ENCODE assay signal across 10 cellular contexts in the genomic region with DNA sequence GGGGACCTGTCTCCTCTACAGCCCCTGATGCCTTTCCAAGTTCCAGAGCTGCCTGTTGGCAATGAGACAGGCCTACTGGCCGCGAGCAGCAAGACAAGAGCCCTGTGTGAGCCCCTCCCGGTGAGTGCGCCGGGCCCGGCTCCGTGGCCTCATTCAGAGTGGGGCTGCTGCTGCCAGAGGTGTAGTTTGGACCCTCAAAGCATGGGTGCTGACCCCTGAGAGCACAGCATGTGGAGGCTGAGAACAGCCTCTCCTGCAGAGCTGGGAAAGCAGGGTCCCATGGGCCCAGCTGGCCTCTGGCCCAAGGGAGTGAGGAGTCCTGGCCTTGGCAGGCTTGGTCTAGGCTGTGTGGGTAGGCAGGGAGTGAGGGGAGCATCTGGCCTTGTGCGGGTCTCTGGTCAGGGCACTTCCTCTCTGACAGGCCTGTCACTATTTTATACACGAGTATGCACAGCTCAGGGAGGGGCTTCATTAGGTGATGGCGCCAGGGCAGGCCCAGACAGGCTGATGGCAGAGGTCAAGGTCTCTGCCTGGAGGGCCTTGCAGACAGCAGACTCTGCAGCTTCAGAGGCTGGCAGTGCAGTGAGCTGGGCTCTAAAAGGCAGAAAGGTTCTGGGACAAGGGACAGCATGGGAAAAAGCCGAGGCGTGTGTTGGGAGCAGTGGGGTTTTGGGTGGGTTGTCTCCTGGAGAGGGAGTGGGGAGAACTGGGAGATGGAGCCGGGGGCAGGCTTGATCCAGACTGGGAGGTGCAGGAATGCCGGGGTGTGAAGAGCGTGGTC. TPM values are rescaled to one million over a fixed set of nuclear protein-coding genes. Genes with fewer than 3 reads are reported as not detected.
DNase-seq lines count a peak whose midpoint lies in the region; ATAC-seq, FAIRE-seq and TF ChIP-seq lines count a peak whose summit lies in the region.
"Had no signal": no experiment of that assay in that cellular context is flagged by ENCODE, and none has a peak within 500 bp of the region (broad histone marks: within the 10 kb centered on the region; RNA-seq: fewer than 3 reads in every experiment).

No MANE protein-coding gene starts in this region.

- TF ChIP-seq POLR2A in GM12891 (IDR thresholded peaks at IDR 0.05; ENCODE audit: low read depth, low read length) = no peak

- H3K9me3 ChIP-seq in CD4-positive, alpha-beta T cell (ENCODE audit: control insufficient read depth, low read length) = no peaks in the 10 kb centered on the region

- no peak for TF ChIP-seq CTCF in CD4-positive, alpha-beta T cell (IDR thresholded peaks at IDR 0.05)
- TF ChIP-seq CTCF in glutamatergic neuron (IDR thresholded peaks at IDR 0.05; ENCODE audit: partially characterized antibody, unreplicated experiment) = no peak

- DNase-seq in CD4-positive, alpha-beta T cell = peak in 1 of 10 experiments; percentile 29
- peak; percentile 5 for DNase-seq in HuH-7.5 (ENCODE audit: low spot score)
- DNase-seq in activated naive CD8-positive, alpha-beta T cell treated with anti-CD3 and anti-CD28 coated beads, Interleukin-2, amount 10 ng/mL, durations not matched to agents 7 days and 5 days = no peak
- DNase-seq in naive B cell = no peak
- no peak for DNase-seq in glomerular visceral epithelial cell (ENCODE audit: extremely low spot score)
- DNase-seq in left lobe of liver (ENCODE audit: low spot score) = no peak
- no peak for DNase-seq in GM12891 (ENCODE audit: insufficient read length, low spot score)
- no peak for DNase-seq in glutamatergic neuron
- DNase-seq: NCI-H1930 had no signal

- intact Hi-C loops in CD4-positive, alpha-beta T cell (cut with DNase I, micrococcal nuclease) = loop anchor here in 1 of 2 experiments (10.0 kb wide), 1 partner anchor 45 kb away; a partner anchor contains a TSS

- ATAC-seq in CD4-positive, alpha-beta T cell (ENCODE audit: poor library complexity) = no peak
- no peak for ATAC-seq in activated naive CD8-positive, alpha-beta T cell treated with anti-CD3 and anti-CD28 coated beads, Interleukin-2, amount 10 ng/mL, durations not matched to agents 7 days and 5 days (ENCODE audit: low read depth)
- ATAC-seq in naive B cell (ENCODE audit: low read depth in 2 of 2) = no peak
- no peak for ATAC-seq in left lobe of liver

- H3K27ac ChIP-seq in CD4-positive, alpha-beta T cell (ENCODE audit: low read depth, low read length) = peak overlapping the region; percentile 29

- POLR2A ChIA-PET in CD4-positive, alpha-beta T cell (lab: Charles Lee) = interaction anchor here (2.4 kb wide), 1 partner anchor 35 kb away, joined by 13 read pairs; no protein-coding TSS in a partner anchor
- POLR2A ChIA-PET in activated naive CD8-positive, alpha-beta T cell treated with anti-CD3 and anti-CD28 coated beads, Interleukin-2, amount 10 ng/mL, durations not matched to agents 7 days and 5 days (lab: Charles Lee) = interaction anchor here (1.0 kb wide), 1 partner anchor 38 kb away, joined by 3 read pairs; no protein-coding TSS in a partner anchor

- no peak for FAIRE-seq in GM12891 (lab: Jason Lieb, UNC)
- FAIRE-seq: G401.6 had no signal

- H3K27me3 Mint-ChIP-seq in CD4-positive, alpha-beta T cell = no peaks in the 10 kb centered on the region
- H3K27me3 Mint-ChIP-seq in activated naive CD8-positive, alpha-beta T cell treated with anti-CD3 and anti-CD28 coated beads, Interleukin-2, amount 10 ng/mL, durations not matched to agents 7 days and 5 days = no peaks in the 10 kb centered on the region
- H3K27me3 Mint-ChIP-seq in naive B cell = no peaks in the 10 kb centered on the region
- H3K27me3 Mint-ChIP-seq in glutamatergic neuron (ENCODE audit: unreplicated experiment) = peaks cover 4% of the 10 kb centered on the region

- H3K4me3 Mint-ChIP-seq in CD4-positive, alpha-beta T cell = no peak overlapping the region
- no peak overlapping the region for H3K4me3 Mint-ChIP-seq in activated naive CD8-positive, alpha-beta T cell treated with anti-CD3 and anti-CD28 coated beads, Interleukin-2, amount 10 ng/mL, durations not matched to agents 7 days and 5 days
- H3K4me3 Mint-ChIP-seq in naive B cell (peak overlapping the region in 2 of 8 donors; percentile 22 to 74), glutamatergic neuron (ENCODE audit: unreplicated experiment) (no peak overlapping the region)

- peak overlapping the region; percentile 67 for H3K27ac Mint-ChIP-seq in CD4-positive, alpha-beta T cell
- peak overlapping the region; percentile 78 for H3K27ac Mint-ChIP-seq in activated naive CD8-positive, alpha-beta T cell treated with anti-CD3 and anti-CD28 coated beads, Interleukin-2, amount 10 ng/mL, durations not matched to agents 7 days and 5 days
- H3K27ac Mint-ChIP-seq in naive B cell = peak overlapping the region in 5 of 6 donors; percentile 50 to 91 (median 80)
- H3K27ac Mint-ChIP-seq in glutamatergic neuron (ENCODE audit: unreplicated experiment) = no peak overlapping the region

- no peaks in the 10 kb centered on the region for H3K9me3 Mint-ChIP-seq in CD4-positive, alpha-beta T cell
- H3K9me3 Mint-ChIP-seq in activated naive CD8-positive, alpha-beta T cell treated with anti-CD3 and anti-CD28 coated beads, Interleukin-2, amount 10 ng/mL, durations not matched to agents 7 days and 5 days = no peaks in the 10 kb centered on the region
- no peaks in the 10 kb centered on the region for H3K9me3 Mint-ChIP-seq in naive B cell
- peaks cover 6% of the 10 kb centered on the region for H3K9me3 Mint-ChIP-seq in glutamatergic neuron (ENCODE audit: unreplicated experiment)

- peaks cover 20% of the 10 kb centered on the region for H3K4me1 Mint-ChIP-seq in CD4-positive, alpha-beta T cell (ENCODE audit: low read depth)
- H3K4me1 Mint-ChIP-seq in activated naive CD8-positive, alpha-beta T cell treated with anti-CD3 and anti-CD28 coated beads, Interleukin-2, amount 10 ng/mL, durations not matched to agents 7 days and 5 days = peaks cover 19% of the 10 kb centered on the region
- H3K4me1 Mint-ChIP-seq in naive B cell = peaks cover 8 to 24% (median 18%) of the 10 kb centered on the region in 3 donors
- peaks cover 9% of the 10 kb centered on the region for H3K4me1 Mint-ChIP-seq in glutamatergic neuron (ENCODE audit: low read depth, unreplicated experiment)

- no peaks in the 10 kb centered on the region for H3K27me3 ChIP-seq in CD4-positive, alpha-beta T cell (ENCODE audit: control insufficient read depth, insufficient read depth, low read length)

- CTCF ChIA-PET in CD4-positive, alpha-beta T cell (lab: Charles Lee) = no interaction called here

- H3K36me3 Mint-ChIP-seq in CD4-positive, alpha-beta T cell (ENCODE audit: low read depth) = peaks cover 83% of the 10 kb centered on the region
- H3K36me3 Mint-ChIP-seq in activated naive CD8-positive, alpha-beta T cell treated with anti-CD3 and anti-CD28 coated beads, Interleukin-2, amount 10 ng/mL, durations not matched to agents 7 days and 5 days = peaks cover 17% of the 10 kb centered on the region
- H3K36me3 Mint-ChIP-seq in naive B cell = peaks cover 0 to 7% of the 10 kb centered on the region in 2 donors
- H3K36me3 Mint-ChIP-seq in glutamatergic neuron (ENCODE audit: unreplicated experiment) = no peaks in the 10 kb centered on the region

TF ChIP-seq in GM12891, 5 proteins besides CTCF, POLR2A, EP300 and RAD21:
- TF ChIP-seq POU2F2 (IDR thresholded peaks at IDR 0.05; ENCODE audit: low read depth, low read length) = no peak
- TF ChIP-seq POLR2AphosphoS5 (IDR thresholded peaks at IDR 0.05; ENCODE audit: low read depth, low read length) = no peak
- no peak for TF ChIP-seq SPI1 (IDR thresholded peaks at IDR 0.05; ENCODE audit: low read depth, low read length)
- TF ChIP-seq PAX5 (IDR thresholded peaks at IDR 0.05; ENCODE audit: insufficient read depth, low read length, severe bottlenecking) = no peak

RNA-seq across cellular contexts. Expression of a gene that starts 43.4 kb away (rescaled TPM):
- 100 to 1,000 TPM; 136 to 147 TPM for total RNA-seq in CD4-positive, alpha-beta T cell
- total RNA-seq in activated naive CD8-positive, alpha-beta T cell treated with anti-CD3 and anti-CD28 coated beads, Interleukin-2, amount 10 ng/mL, durations not matched to agents 7 days and 5 days = 100 to 1,000 TPM; 172 to 177 TPM
- 10 to 100 TPM; 23.0 to 42.8 (median 35.9) TPM for polyA plus RNA-seq in naive B cell (ENCODE audit: low read depth in 6 of 6)
- 4.9 TPM for total RNA-seq in left lobe of liver
- polyA plus RNA-seq in GM12891 (2012; ENCODE audit: low read depth, missing spikeins) = 23.7 TPM
- 16.7 TPM for total RNA-seq in glutamatergic neuron (ENCODE audit: unreplicated experiment)

RNA-seq across cellular contexts. Expression of a gene that starts 59.1 kb away (rescaled TPM):
- total RNA-seq in CD4-positive, alpha-beta T cell = 100 to 1,000 TPM in 1 of 2 experiments, 10 to 100 TPM in 1; 95.4 to 103 TPM
- 10 to 100 TPM; 81.4 to 84.3 TPM for total RNA-seq in activated naive CD8-positive, alpha-beta T cell treated with anti-CD3 and anti-CD28 coated beads, Interleukin-2, amount 10 ng/mL, durations not matched to agents 7 days and 5 days
- polyA plus RNA-seq in naive B cell (ENCODE audit: low read depth in 6 of 6) = 10 to 100 TPM; 24.5 to 57.2 (median 39.8) TPM
- 17.9 TPM for total RNA-seq in left lobe of liver
- polyA plus RNA-seq in GM12891 (2012; ENCODE audit: low read depth, missing spikeins) = 34.5 TPM
- 80.8 TPM for total RNA-seq in glutamatergic neuron (ENCODE audit: unreplicated experiment)
